Comparison of ENCODE assay signal across 20 cellular contexts in genomic region chr11:72349053-72349452, GRCh38.
"Had no signal": no experiment of that assay in that cellular context is flagged by ENCODE, and none has a peak within 500 bp of the region (broad histone marks: within the 10 kb centered on the region; RNA-seq: fewer than 3 reads in every experiment).

No MANE protein-coding gene starts in this region.

- ATAC-seq: left lobe of liver; natural killer cell; stimulated activated effector memory CD8-positive, alpha-beta T cell treated with anti-CD3 and anti-CD28 coated beads, Interleukin-12 subunit alpha, Interleukin-12 subunit beta, amount 100 ng/mL, for 72 hours had no signal

- FAIRE-seq: frontal cortex, kidney had no signal

- H3K4me1 Mint-ChIP-seq: natural killer cell; stimulated activated effector memory CD8-positive, alpha-beta T cell treated with anti-CD3 and anti-CD28 coated beads, Interleukin-12 subunit alpha, Interleukin-12 subunit beta, amount 100 ng/mL, for 72 hours had no signal

- H3K9me3 ChIP-seq: ovary, psoas muscle, sigmoid colon, stomach, thyroid gland, vagina had no signal

- H3K79me2 ChIP-seq: hepatocyte had no signal

- H3K4me3 ChIP-seq: dorsolateral prefrontal cortex, hepatocyte, ovary, psoas muscle, sigmoid colon, stomach, thyroid gland, vagina had no signal

- H3K27ac Mint-ChIP-seq: natural killer cell; stimulated activated effector memory CD8-positive, alpha-beta T cell treated with anti-CD3 and anti-CD28 coated beads, Interleukin-12 subunit alpha, Interleukin-12 subunit beta, amount 100 ng/mL, for 72 hours had no signal

- H3K27ac ChIP-seq: hepatocyte, ovary, sigmoid colon, stomach, thyroid gland, vagina had no signal

- H3K9me3 Mint-ChIP-seq: natural killer cell; stimulated activated effector memory CD8-positive, alpha-beta T cell treated with anti-CD3 and anti-CD28 coated beads, Interleukin-12 subunit alpha, Interleukin-12 subunit beta, amount 100 ng/mL, for 72 hours had no signal

- DNase-seq: effector CD4-positive, alpha-beta T cell; kidney; mesendoderm; natural killer cell; occipital lobe; posterior cingulate gyrus; stimulated activated CD4-positive, alpha-beta T cell treated with anti-CD3 and anti-CD28 coated beads, Interleukin-2, amount 100 ng/mL, for 24 hours; stimulated activated CD4-positive, alpha-beta T cell treated with anti-CD3 and anti-CD28 coated beads, Interleukin-4, amount 100 ng/mL, for 24 hours; stimulated activated naive CD4-positive, alpha-beta T cell treated with Interleukin-2 at 50 U/mL for 16 hours; stomach; thyroid gland had no signal

- H3K36me3 Mint-ChIP-seq: natural killer cell; stimulated activated effector memory CD8-positive, alpha-beta T cell treated with anti-CD3 and anti-CD28 coated beads, Interleukin-12 subunit alpha, Interleukin-12 subunit beta, amount 100 ng/mL, for 72 hours had no signal

- H3K27me3 ChIP-seq: dorsolateral prefrontal cortex, hepatocyte, ovary, sigmoid colon, stomach, thyroid gland, vagina had no signal

- H3K36me3 ChIP-seq: ovary, sigmoid colon, thyroid gland, vagina had no signal

- H3K4me2 ChIP-seq: hepatocyte had no signal

- H2AFZ ChIP-seq: hepatocyte had no signal

- H3K4me3 Mint-ChIP-seq: natural killer cell; stimulated activated effector memory CD8-positive, alpha-beta T cell treated with anti-CD3 and anti-CD28 coated beads, Interleukin-12 subunit alpha, Interleukin-12 subunit beta, amount 100 ng/mL, for 72 hours had no signal

- H3K4me1 ChIP-seq: vagina had no signal
